Comparison of ENCODE assay signal across 11 cellular contexts in genomic region chr6:144411506-144412165, GRCh38.
DNase-seq lines count a peak whose midpoint lies in the region; ATAC-seq, FAIRE-seq and TF ChIP-seq lines count a peak whose summit lies in the region.
"Had no signal": no experiment of that assay in that cellular context is flagged by ENCODE, and none has a peak within 500 bp of the region (broad histone marks: within the 10 kb centered on the region; RNA-seq: fewer than 3 reads in every experiment).

No MANE protein-coding gene starts in this region.

- H3K36me3 ChIP-seq in thyroid gland: no peaks in the 10 kb centered on the region
- H3K36me3 ChIP-seq: esophagus muscularis mucosa had no signal

- peaks cover 2% of the 10 kb centered on the region for H3K27me3 Mint-ChIP-seq in nephron progenitor cell (ENCODE audit: low read depth, poor library complexity)

- DNase-seq in AG04449 (ENCODE audit: low read depth, low spot score) (no peak), RPMI7951 (ENCODE audit: low read depth) (peak; percentile 23), RKO (ENCODE audit: low spot score) (no peak), thyroid gland (no peak), nephron progenitor cell (no peak)
- DNase-seq: DMS79 had no signal

- intact Hi-C loops in thyroid gland (cut with DNase I): no loop called here

- H3K4me3 ChIP-seq in AG04449 (ENCODE audit: low read depth, low read length) (peak overlapping the region; percentile 9; the same call in 1 of the 2 replicates), thyroid gland (replicated peaks in 1 of 3) (no peak overlapping the region)
- H3K4me3 ChIP-seq: esophagus muscularis mucosa had no signal

- peaks cover 6% of the 10 kb centered on the region for H3K9me3 Mint-ChIP-seq in nephron progenitor cell

- H3K27ac Mint-ChIP-seq in nephron progenitor cell: no peak overlapping the region

- no peak overlapping the region for H3K27ac ChIP-seq in thyroid gland
- H3K27ac ChIP-seq: esophagus muscularis mucosa had no signal

- peak; percentile 98 for FAIRE-seq in islet of Langerhans (lab: Jason Lieb, UNC)

- no peak for TF ChIP-seq POLR2A in thyroid gland (IDR thresholded peaks at IDR 0.05)

- ATAC-seq in GM18907 (IDR thresholded peaks at IDR 0.05; ENCODE audit: unreplicated experiment) (peak; percentile 84), HG02763 (IDR thresholded peaks at IDR 0.05; ENCODE audit: unreplicated experiment) (no peak)

- peaks cover 10% of the 10 kb centered on the region for H3K36me3 Mint-ChIP-seq in nephron progenitor cell (ENCODE audit: low read depth)

- no peak overlapping the region for H3K4me3 Mint-ChIP-seq in nephron progenitor cell
- H3K4me3 Mint-ChIP-seq: neural crest cell had no signal

- WGBS in thyroid gland, 2 donors: 85 to 90% methylated on average over 6 of the region's 6 CpGs

- TF ChIP-seq CTCF in AG04449 (IDR thresholded peaks at IDR 0.05; ENCODE audit: insufficient read depth, low read length, missing control alignments): no peak
- TF ChIP-seq CTCF in thyroid gland (IDR thresholded peaks at IDR 0.05): no peak
- no peak for TF ChIP-seq CTCF in nephron progenitor cell (IDR thresholded peaks at IDR 0.05)

- peaks cover 14% of the 10 kb centered on the region for H3K4me1 Mint-ChIP-seq in nephron progenitor cell

- POLR2A ChIA-PET in AG04449 (lab: Yijun Ruan, JAX): no interaction called here

- CTCF ChIA-PET in AG04449 (lab: Yijun Ruan, JAX): no interaction called here

- H3K9me3 ChIP-seq in thyroid gland: no peaks in the 10 kb centered on the region
- H3K9me3 ChIP-seq: esophagus muscularis mucosa had no signal

- H3K4me1 ChIP-seq in thyroid gland: peaks cover 11 to 23% of the 10 kb centered on the region in 2 donors

- no peaks in the 10 kb centered on the region for H3K27me3 ChIP-seq in thyroid gland
- H3K27me3 ChIP-seq: esophagus muscularis mucosa had no signal
